8 cellular contexts compared by ENCODE assay signal in the genomic region with DNA sequence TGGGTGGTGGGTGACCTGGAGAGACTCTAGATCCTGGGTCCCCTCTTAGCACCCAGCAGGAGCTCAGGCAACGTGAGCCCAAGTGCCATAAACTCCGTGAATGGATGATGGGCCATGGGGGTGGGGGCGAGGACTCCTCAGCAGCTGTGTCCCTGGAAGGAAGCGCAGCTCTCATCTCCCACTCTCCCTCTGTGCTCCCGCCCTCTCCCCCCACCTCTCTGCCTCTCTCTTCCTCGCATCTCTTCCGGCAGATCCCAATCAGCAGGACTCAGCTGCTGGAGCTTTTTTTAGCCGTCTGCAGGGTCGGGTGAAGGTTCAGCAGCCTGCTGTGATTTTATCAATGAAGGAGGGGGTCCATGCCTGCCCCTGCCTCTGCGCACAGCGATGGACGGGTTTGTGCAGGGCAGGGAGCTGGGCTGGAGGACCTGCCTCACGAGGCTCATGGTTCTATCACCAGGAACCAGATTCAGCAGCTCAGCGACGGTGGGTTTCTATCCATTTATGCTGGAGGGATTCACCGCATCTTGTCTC. TPM values are rescaled to one million over a fixed set of nuclear protein-coding genes. Genes with fewer than 3 reads are reported as not detected.
DNase-seq lines count a peak whose midpoint lies in the region; ATAC-seq lines count a peak whose summit lies in the region.

No MANE protein-coding gene starts in this region.

- H3K9ac ChIP-seq in subcutaneous abdominal adipose tissue (ENCODE audit: low read length in 5 of 5) = peak overlapping the region in 2 of 5 donors; percentile 28 to 44

- H3K27me3 Mint-ChIP-seq in T-helper 1 cell treated with Interleukin-12 subunit alpha and Interleukin-12 subunit beta and Interleukin-4 antibody, amounts not matched to agents 30 μg/mL and 1 μg/mL, for 36 hours (ENCODE audit: low read depth) = no peaks in the 10 kb centered on the region

- H3K27ac ChIP-seq in subcutaneous abdominal adipose tissue (ENCODE audit: low read depth, low read length) = peak overlapping the region; percentile 67

- peaks cover 28 to 97% (median 76%) of the 10 kb centered on the region in 5 donors for H3K4me1 ChIP-seq in subcutaneous abdominal adipose tissue (ENCODE audit: control insufficient read depth in 5 of 5, insufficient read depth in 5 of 5, low read length in 5 of 5)

- peak overlapping the region; percentile 71 for H3K27ac Mint-ChIP-seq in T-helper 1 cell treated with Interleukin-12 subunit alpha and Interleukin-12 subunit beta and Interleukin-4 antibody, amounts not matched to agents 30 μg/mL and 1 μg/mL, for 36 hours

- H3K36me3 Mint-ChIP-seq in T-helper 1 cell treated with Interleukin-12 subunit alpha and Interleukin-12 subunit beta and Interleukin-4 antibody, amounts not matched to agents 30 μg/mL and 1 μg/mL, for 36 hours (ENCODE audit: low read depth) = peaks cover 86% of the 10 kb centered on the region

- H3K36me3 ChIP-seq in subcutaneous abdominal adipose tissue (ENCODE audit: control insufficient read depth in 5 of 5, insufficient read depth in 5 of 5, low read length in 5 of 5) = no peaks in the 10 kb centered on the region

- DNase-seq in T-helper 1 cell (no peak), left lobe of liver (ENCODE audit: low spot score) (peak; percentile 33), inferior parietal cortex (ENCODE audit: extremely low spot score) (no peak), NCI-H1694 (lab: John Stamatoyannopoulos, UW) (no peak)
- peak; percentile 55 for DNase-seq in activated CD8-positive, alpha-beta memory T cell treated with anti-CD3 and anti-CD28 coated beads, Interleukin-2, amount 50 U/mL, for 48 hours

- H3K4me3 ChIP-seq in subcutaneous abdominal adipose tissue (ENCODE audit: low read depth in 1 of 5, low read length in 5 of 5) = peak overlapping the region in 3 of 5 donors; percentile 34 to 46 (median 36)

- H3K9me3 ChIP-seq in subcutaneous abdominal adipose tissue (ENCODE audit: control insufficient read depth in 5 of 5, low read length in 5 of 5) = no peaks in the 10 kb centered on the region

- H3K27me3 ChIP-seq in subcutaneous abdominal adipose tissue (ENCODE audit: control insufficient read depth in 5 of 5, insufficient read depth in 4 of 5, low read length in 5 of 5) = no peaks in the 10 kb centered on the region

- ATAC-seq in left lobe of liver = no peak
- ATAC-seq in HG03139 (IDR thresholded peaks at IDR 0.05; ENCODE audit: unreplicated experiment) = no peak

- H3K9me3 Mint-ChIP-seq in T-helper 1 cell treated with Interleukin-12 subunit alpha and Interleukin-12 subunit beta and Interleukin-4 antibody, amounts not matched to agents 30 μg/mL and 1 μg/mL, for 36 hours = no peaks in the 10 kb centered on the region

- no peak overlapping the region for H3K4me3 Mint-ChIP-seq in T-helper 1 cell treated with Interleukin-12 subunit alpha and Interleukin-12 subunit beta and Interleukin-4 antibody, amounts not matched to agents 30 μg/mL and 1 μg/mL, for 36 hours

- H3K4me1 Mint-ChIP-seq in T-helper 1 cell treated with Interleukin-12 subunit alpha and Interleukin-12 subunit beta and Interleukin-4 antibody, amounts not matched to agents 30 μg/mL and 1 μg/mL, for 36 hours (ENCODE audit: low read depth) = peaks cover 78% of the 10 kb centered on the region

RNA-seq across cellular contexts. Expression of a gene that starts 8.3 kb away (rescaled TPM):
- 0.75 TPM for total RNA-seq in left lobe of liver

RNA-seq across cellular contexts. Expression of a gene that starts 55.5 kb away (rescaled TPM):
- 0.13 TPM for total RNA-seq in left lobe of liver

Comparison
In these comparisons a context has a peak if more than half of its experiments do, and no peak if none do; other contexts are left out.
1. DNase-seq: peak in activated CD8-positive, alpha-beta memory T cell treated with anti-CD3 and anti-CD28 coated beads, Interleukin-2, amount 50 U/mL, for 48 hours (single experiment) and left lobe of liver (single experiment); none in T-helper 1 cell (0 of 5), inferior parietal cortex (single experiment) and NCI-H1694 (single experiment).